In genomic region chr7:55250313-55250712, GRCh38 we compare ENCODE assay signal across 8 cellular contexts.
DNase-seq lines count a peak whose midpoint lies in the region; ATAC-seq, FAIRE-seq and TF ChIP-seq lines count a peak whose summit lies in the region.
"Had no signal": no experiment of that assay in that cellular context is flagged by ENCODE, and none has a peak within 500 bp of the region (broad histone marks: within the 10 kb centered on the region; RNA-seq: fewer than 3 reads in every experiment).

No MANE protein-coding gene starts in this region.

- H2BK5ac ChIP-seq in H1 (ENCODE audit: low read depth, low read length) (peak overlapping the region; percentile 21; the same call in 1 of the 2 replicates), trophoblast cell (ENCODE audit: low read depth, low read length, poor library complexity) (no peak overlapping the region)

- H3K4me1 ChIP-seq in H1 (replicated peaks in 1 of 4; ENCODE audit: control insufficient read depth in 3 of 4, insufficient read depth in 4 of 4, low read length in 3 of 4), result peaks cover 0 to 4% (median 2%) of the 10 kb centered on the region in 4 experiments; a peak in 3 of 7 replicates
- peaks cover 6 to 12% of the 10 kb centered on the region in 2 experiments for H3K4me1 ChIP-seq in trophoblast cell (ENCODE audit: control insufficient read depth in 1 of 2, insufficient read depth in 2 of 2, low read length in 2 of 2)

- H2AFZ ChIP-seq in H1 (ENCODE audit: low read length), result peak overlapping the region; percentile 99; the same call in 1 of the 2 replicates
- no peak overlapping the region for H2AFZ ChIP-seq in trophoblast cell (ENCODE audit: insufficient read depth, low read length, poor library complexity)

- no peaks in the 10 kb centered on the region for H4K20me1 ChIP-seq in H1 (replicated peaks in 1 of 2; ENCODE audit: control insufficient read depth in 1 of 2, insufficient read depth in 2 of 2, low read length in 2 of 2)

- peaks cover 9% of the 10 kb centered on the region; the same call in 1 of the 2 replicates for H3K23me2 ChIP-seq in H1 (ENCODE audit: low read depth, low read length)

- H3K56ac ChIP-seq in H1 (replicated peaks; ENCODE audit: insufficient read length, low read depth, low read length), result no peak overlapping the region

- H2BK12ac ChIP-seq in H1 (ENCODE audit: low read depth, low read length) (0 out of 2 replicates have a peak overlapping the region, but pooled peaks have one; percentile 7), trophoblast cell (ENCODE audit: low read length) (no peak overlapping the region)

- POLR2A ChIA-PET in H1 (lab: Charles Lee; ENCODE audit: partially characterized antibody), result no interaction called here

- peak; percentile 37 for TF ChIP-seq CTCF in GM12864 (IDR thresholded peaks at IDR 0.05; ENCODE audit: low read depth, low read length, missing control alignments)
- TF ChIP-seq CTCF in NB4 (IDR thresholded peaks at IDR 0.05; ENCODE audit: low read depth, low read length), result peak; percentile 52
- peak; percentile 68 to 81 (median 76) for TF ChIP-seq CTCF in H1 (IDR thresholded peaks at IDR 0.05; ENCODE audit: control extremely low read depth in 1 of 3, insufficient read depth in 1 of 3, low read depth in 1 of 3, low read length in 3 of 3)

- H3K27ac ChIP-seq in H1 (ENCODE audit: low read depth, low read length), result no peak overlapping the region
- H3K27ac ChIP-seq in trophoblast cell (ENCODE audit: low read depth, low read length), result no peak overlapping the region

- TF ChIP-seq RAD21 in H1 (IDR thresholded peaks at IDR 0.05 in 1 of 2, conservative IDR thresholded peaks at IDR 0.05 in 1 of 2; ENCODE audit: low read depth in 2 of 2, low read length in 2 of 2), result peak; percentile 49 to 57

- H4K91ac ChIP-seq in H1 (replicated peaks; ENCODE audit: insufficient read length, low read length) (no peak overlapping the region), trophoblast cell (ENCODE audit: low read depth, low read length) (no peak overlapping the region)

- TF ChIP-seq POLR2A in NB4 (IDR thresholded peaks at IDR 0.05; ENCODE audit: extremely low read depth, insufficient read length), result no peak
- no peak for TF ChIP-seq POLR2A in H1 (IDR thresholded peaks at IDR 0.05; ENCODE audit: control extremely low read depth in 1 of 2, low read depth in 2 of 2, low read length in 2 of 2)

- H2BK120ac ChIP-seq in H1 (replicated peaks; ENCODE audit: low read depth, low read length) (no peak overlapping the region), trophoblast cell (ENCODE audit: insufficient read depth, low read length, poor library complexity) (no peak overlapping the region)

- no peak for DNase-seq in GM12864 (ENCODE audit: low read depth)
- no peak for DNase-seq in NB4 (ENCODE audit: low read depth)
- DNase-seq in H1 (ENCODE audit: low read depth in 1 of 2, low spot score in 2 of 2), result peak in 1 of 2 experiments; percentile 76
- peak; percentile 82 to 88 for DNase-seq in trophoblast cell
- no peak for DNase-seq in NK-92 treated with Interleukin-12 subunit alpha and Interleukin-12 subunit beta, amount 100 ng/mL, for 24 hours (lab: John Stamatoyannopoulos, UW)
- no peak for DNase-seq in stimulated activated naive CD8-positive, alpha-beta T cell treated with anti-CD3 and anti-CD28 coated beads, Interleukin-15, Interleukin-2, amounts not matched to agents 100 U/mL and 50 U/mL, for 24 hours
- DNase-seq in stimulated activated CD8-positive, alpha-beta memory T cell treated with anti-CD3 and anti-CD28 coated beads, Interleukin-4, amount 100 ng/mL, for 48 hours, result no peak
- DNase-seq: naive thymus-derived CD8-positive, alpha-beta T cell had no signal

- no peak overlapping the region for H3K9ac ChIP-seq in H1 (replicated peaks in 1 of 4; ENCODE audit: extremely low read depth in 1 of 4, low read depth in 3 of 4, low read length in 3 of 4)
- no peak overlapping the region for H3K9ac ChIP-seq in trophoblast cell (ENCODE audit: low read length)

- H3K4me3 ChIP-seq in GM12864 (ENCODE audit: low read depth, low read length), result no peak overlapping the region
- no peak overlapping the region for H3K4me3 ChIP-seq in NB4 (ENCODE audit: low read depth, low read length)
- no peak overlapping the region; a peak in 1 of 8 replicates for H3K4me3 ChIP-seq in H1 (ENCODE audit: extremely low read depth in 1 of 4, insufficient read depth in 2 of 4, low read depth in 3 of 4, low read length in 4 of 4)
- H3K4me3 ChIP-seq in trophoblast cell (ENCODE audit: low read depth, low read length), result no peak overlapping the region

- H3K9me3 ChIP-seq in H1 (ENCODE audit: insufficient read depth in 2 of 2, low read depth in 1 of 2, low read length in 1 of 2) (no peaks in the 10 kb centered on the region), trophoblast cell (ENCODE audit: insufficient read depth, low read depth, low read length) (no peaks in the 10 kb centered on the region)

- FAIRE-seq in H1 (lab: Jason Lieb, UNC), result peak; percentile 63

- H3K4me2 ChIP-seq in H1 (ENCODE audit: insufficient read depth in 1 of 2, low read depth in 2 of 2, low read length in 2 of 2), result no peak overlapping the region; a peak in 1 of 4 replicates
- no peak overlapping the region for H3K4me2 ChIP-seq in trophoblast cell (ENCODE audit: low read length)

- no peak overlapping the region; the same call in 1 of the 2 replicates for H2BK20ac ChIP-seq in H1 (ENCODE audit: low read length)

- WGBS in H1 (ENCODE audit: extremely low coverage in 1 of 2, insufficient coverage in 1 of 2, insufficient read length in 1 of 2, insufficient replicate concordance in 2 of 2, low coverage in 1 of 2, low lambda C conversion rate in 2 of 2, missing lambda C conversion rate in 1 of 2), 2 experiments, result 43% methylated on average over 7 of the region's 7 CpGs; no CpG with 5 or more reads in 1 of the 2 experiments
- no CpG with 5 or more reads among the region's 7 CpGs for WGBS in trophoblast cell (ENCODE audit: extremely low coverage, insufficient coverage, insufficient read length)

- H3K18ac ChIP-seq in H1 (ENCODE audit: extremely low read depth, low read length) (no peak overlapping the region), trophoblast cell (ENCODE audit: low read length) (no peak overlapping the region)

- H3K14ac ChIP-seq in H1 (ENCODE audit: insufficient read length), result no peak overlapping the region
- H3K14ac ChIP-seq in trophoblast cell (ENCODE audit: low read length), result no peak overlapping the region

- H2AK5ac ChIP-seq in H1 (ENCODE audit: low read depth, low read length) (no peak overlapping the region), trophoblast cell (ENCODE audit: low read length) (no peak overlapping the region)

- H3K23ac ChIP-seq in H1 (ENCODE audit: insufficient read length), result no peak overlapping the region
- H3K23ac ChIP-seq in trophoblast cell (ENCODE audit: low read length), result no peak overlapping the region

- H4K8ac ChIP-seq in H1 (ENCODE audit: extremely low read depth, insufficient read depth, low read length) (no peak overlapping the region), trophoblast cell (ENCODE audit: low read depth, low read length) (no peak overlapping the region)

- ATAC-seq in stimulated activated naive CD8-positive, alpha-beta T cell treated with anti-CD3 and anti-CD28 coated beads, Interleukin-15, Interleukin-2, amounts not matched to agents 100 U/mL and 50 U/mL, for 24 hours, result no peak
- ATAC-seq: naive thymus-derived CD8-positive, alpha-beta T cell had no signal

- TF ChIP-seq EP300 in H1 (IDR thresholded peaks at IDR 0.05; ENCODE audit: borderline replicate concordance in 1 of 2, low read depth in 2 of 2, low read length in 2 of 2), result no peak

- no peak overlapping the region for H4K12ac ChIP-seq in trophoblast cell (ENCODE audit: low read depth, low read length)

- H3K36me3 ChIP-seq in H1 (ENCODE audit: control insufficient read depth in 2 of 4, insufficient read depth in 4 of 4, low read length in 3 of 4) (no peaks in the 10 kb centered on the region), trophoblast cell (ENCODE audit: control insufficient read depth in 1 of 2, insufficient read depth in 2 of 2, low read length in 2 of 2) (no peaks in the 10 kb centered on the region)

- H3K79me1 ChIP-seq in H1 (ENCODE audit: low read depth, low read length), result no peaks in the 10 kb centered on the region
- H3K79me1 ChIP-seq in trophoblast cell (ENCODE audit: low read length), result peaks cover 6% of the 10 kb centered on the region

- H4K5ac ChIP-seq in H1 (ENCODE audit: insufficient read length, low read depth, low read length), result no peak overlapping the region

- H3K4ac ChIP-seq in H1 (replicated peaks; ENCODE audit: insufficient read length, low read depth, low read length), result no peak overlapping the region
- H3K4ac ChIP-seq in trophoblast cell (ENCODE audit: low read depth, low read length), result no peak overlapping the region

- H3K79me2 ChIP-seq in H1 (ENCODE audit: control insufficient read depth in 1 of 2, insufficient read depth in 2 of 2, low read length in 2 of 2), result no peaks in the 10 kb centered on the region
- peaks cover 2% of the 10 kb centered on the region for H3K79me2 ChIP-seq in trophoblast cell (ENCODE audit: control insufficient read depth, insufficient read depth, low read length, poor library complexity)

- CTCF ChIA-PET in H1 (lab: Charles Lee; ENCODE audit: partially characterized antibody), result interaction anchor here (0.6 to 2.1 kb wide), 16 partner anchors 9 to 476 kb away, joined by 3 to 10 read pairs (median 4); no protein-coding TSS in a partner anchor

- H3K27me3 ChIP-seq in H1 (replicated peaks in 1 of 4; ENCODE audit: control insufficient read depth in 3 of 4, extremely low read depth in 1 of 4, insufficient read depth in 3 of 4, low read length in 3 of 4), result peaks cover 11 to 26% (median 19%) of the 10 kb centered on the region in 4 experiments
- H3K27me3 ChIP-seq in trophoblast cell (ENCODE audit: insufficient read depth, low read length), result no peaks in the 10 kb centered on the region

- H2BK15ac ChIP-seq in H1 (ENCODE audit: low read length), result no peak overlapping the region

Comparison
In these comparisons a context has a peak if more than half of its experiments do, and no peak if none do; other contexts are left out.
1. DNase-seq: peak in trophoblast cell (2 of 2); none in GM12864 (single experiment), NB4 (single experiment), NK-92 treated with Interleukin-12 subunit alpha and Interleukin-12 subunit beta, amount 100 ng/mL, for 24 hours (single experiment), stimulated activated naive CD8-positive, alpha-beta T cell treated with anti-CD3 and anti-CD28 coated beads, Interleukin-15, Interleukin-2, amounts not matched to agents 100 U/mL and 50 U/mL, for 24 hours (single experiment) and stimulated activated CD8-positive, alpha-beta memory T cell treated with anti-CD3 and anti-CD28 coated beads, Interleukin-4, amount 100 ng/mL, for 48 hours (single experiment).
2. Peak in every context shown above with its lines, with median percentiles within 50 percentile points of each other: CTCF ChIP-seq.